20 cellular contexts compared by ENCODE assay signal in genomic region chr16:53651357-53651756, GRCh38. TPM values are rescaled to one million over a fixed set of nuclear protein-coding genes. Genes with fewer than 3 reads are reported as not detected.
A peak's percentile ranks its signal among the peaks of the same experiment; 100 is the strongest.
DNase-seq lines count a peak whose midpoint lies in the region; ATAC-seq, FAIRE-seq and TF ChIP-seq lines count a peak whose summit lies in the region.
"Had no signal": no experiment of that assay in that cellular context is flagged by ENCODE, and none has a peak within 500 bp of the region (broad histone marks: within the 10 kb centered on the region; RNA-seq: fewer than 3 reads in every experiment).

No MANE protein-coding gene starts in this region.

- H3K36me3 ChIP-seq in cardiac muscle cell: no peaks in the 10 kb centered on the region
- H3K36me3 ChIP-seq in heart left ventricle: peaks cover 0 to 27% (median 2%) of the 10 kb centered on the region in 9 donors
- no peaks in the 10 kb centered on the region; a peak in 1 of 8 replicates for H3K36me3 ChIP-seq in H1 (ENCODE audit: control insufficient read depth in 2 of 4, insufficient read depth in 4 of 4, low read length in 3 of 4)

- WGBS in heart left ventricle, 4 donors: 77 to 86% (median 81%) methylated on average over 2 of the region's 2 CpGs
- WGBS in H1 (ENCODE audit: extremely low coverage in 1 of 2, insufficient coverage in 1 of 2, insufficient read length in 1 of 2, insufficient replicate concordance in 2 of 2, low coverage in 1 of 2, low lambda C conversion rate in 2 of 2, missing lambda C conversion rate in 1 of 2), 2 experiments: 55% methylated on average over 2 of the region's 2 CpGs; no CpG with 5 or more reads in 1 of the 2 experiments

- no peak overlapping the region for H4K91ac ChIP-seq in H1 (replicated peaks; ENCODE audit: insufficient read length, low read length)

- POLR2A ChIA-PET in H1 (lab: Charles Lee; ENCODE audit: partially characterized antibody): no interaction called here

- CTCF ChIA-PET in H1 (lab: Charles Lee; ENCODE audit: partially characterized antibody): interaction anchor here (1.1 kb wide), 1 partner anchor 101 kb away, joined by 3 read pairs; no protein-coding TSS in a partner anchor

- H2AK5ac ChIP-seq in H1 (ENCODE audit: low read depth, low read length): no peak overlapping the region

- no peak overlapping the region for H3K4ac ChIP-seq in H1 (replicated peaks; ENCODE audit: insufficient read length, low read depth, low read length)

- H3K56ac ChIP-seq in H1 (replicated peaks; ENCODE audit: insufficient read length, low read depth, low read length): no peak overlapping the region

- H3K18ac ChIP-seq in H1 (ENCODE audit: extremely low read depth, low read length): no peak overlapping the region; the same call in 1 of the 2 replicates

- no peak overlapping the region for H4K5ac ChIP-seq in H1 (ENCODE audit: insufficient read length, low read depth, low read length)

- peak; percentile 52 for FAIRE-seq in H1 (lab: Jason Lieb, UNC)
- FAIRE-seq: D721Med, GM12878 had no signal

- H4K8ac ChIP-seq in H1 (ENCODE audit: extremely low read depth, insufficient read depth, low read length): no peak overlapping the region

- no peaks in the 10 kb centered on the region for H4K20me1 ChIP-seq in H1 (replicated peaks in 1 of 2; ENCODE audit: control insufficient read depth in 1 of 2, insufficient read depth in 2 of 2, low read length in 2 of 2)

- no peak overlapping the region for H2BK20ac ChIP-seq in H1 (ENCODE audit: low read length)

- H2BK120ac ChIP-seq in H1 (replicated peaks; ENCODE audit: low read depth, low read length): no peak overlapping the region

- H3K4me3 ChIP-seq in cardiac muscle cell (no peak overlapping the region), heart left ventricle (no peak overlapping the region), H1 (ENCODE audit: extremely low read depth in 1 of 4, insufficient read depth in 2 of 4, low read depth in 3 of 4, low read length in 4 of 4) (no peak overlapping the region)
- H3K4me3 ChIP-seq: GM12878 had no signal

- H3K27me3 ChIP-seq in cardiac muscle cell: no peaks in the 10 kb centered on the region
- H3K27me3 ChIP-seq in heart left ventricle: no peaks in the 10 kb centered on the region
- H3K27me3 ChIP-seq in H1 (replicated peaks in 1 of 4; ENCODE audit: control insufficient read depth in 3 of 4, extremely low read depth in 1 of 4, insufficient read depth in 3 of 4, low read length in 3 of 4): no peaks in the 10 kb centered on the region

- no peak overlapping the region for H3K14ac ChIP-seq in H1 (ENCODE audit: insufficient read length)

- no peak for TF ChIP-seq RAD21 in H1 (IDR thresholded peaks at IDR 0.05 in 1 of 2, conservative IDR thresholded peaks at IDR 0.05 in 1 of 2; ENCODE audit: low read depth in 2 of 2, low read length in 2 of 2)

- H3K79me1 ChIP-seq in H1 (ENCODE audit: low read depth, low read length): no peaks in the 10 kb centered on the region

- H3K9me3 ChIP-seq in cardiac muscle cell (ENCODE audit: low read depth) (no peaks in the 10 kb centered on the region), heart left ventricle (no peaks in the 10 kb centered on the region), H1 (ENCODE audit: insufficient read depth in 2 of 2, low read depth in 1 of 2, low read length in 1 of 2) (no peaks in the 10 kb centered on the region)

- no peak overlapping the region for H2BK12ac ChIP-seq in H1 (ENCODE audit: low read depth, low read length)

- H3K9ac ChIP-seq in H1 (replicated peaks in 1 of 4; ENCODE audit: extremely low read depth in 1 of 4, low read depth in 3 of 4, low read length in 3 of 4): no peak overlapping the region

- H3K4me1 ChIP-seq in cardiac muscle cell (ENCODE audit: low read depth) (peaks cover 7% of the 10 kb centered on the region), heart left ventricle (no peaks in the 10 kb centered on the region), H1 (replicated peaks in 1 of 4; ENCODE audit: control insufficient read depth in 3 of 4, insufficient read depth in 4 of 4, low read length in 3 of 4) (no peaks in the 10 kb centered on the region)

- H2BK15ac ChIP-seq in H1 (ENCODE audit: low read length): no peak overlapping the region

- no peaks in the 10 kb centered on the region for H3K79me2 ChIP-seq in H1 (ENCODE audit: control insufficient read depth in 1 of 2, insufficient read depth in 2 of 2, low read length in 2 of 2)

- ATAC-seq in heart left ventricle: no peak
- no peak for ATAC-seq in GM21619 (IDR thresholded peaks at IDR 0.05; ENCODE audit: unreplicated experiment)
- ATAC-seq in GM18498 (IDR thresholded peaks at IDR 0.05; ENCODE audit: unreplicated experiment): no peak
- ATAC-seq: GM12878 had no signal

- H3K23me2 ChIP-seq in H1 (ENCODE audit: low read depth, low read length): no peaks in the 10 kb centered on the region

- H3K27ac ChIP-seq in cardiac muscle cell: peak overlapping the region; percentile 27
- H3K27ac ChIP-seq in heart left ventricle: no peak overlapping the region
- no peak overlapping the region for H3K27ac ChIP-seq in H1 (ENCODE audit: low read depth, low read length)

- H3K23ac ChIP-seq in H1 (ENCODE audit: insufficient read length): no peak overlapping the region

- H2AFZ ChIP-seq in H1 (ENCODE audit: low read length): no peak overlapping the region

- TF ChIP-seq CTCF in cardiac muscle cell (IDR thresholded peaks at IDR 0.05; ENCODE audit: low read depth, low read length): no peak
- no peak for TF ChIP-seq CTCF in heart left ventricle (IDR thresholded peaks at IDR 0.05)
- no peak for TF ChIP-seq CTCF in H1 (IDR thresholded peaks at IDR 0.05; ENCODE audit: control extremely low read depth in 1 of 3, insufficient read depth in 1 of 3, low read depth in 1 of 3, low read length in 3 of 3)

- no peak for TF ChIP-seq EP300 in H1 (IDR thresholded peaks at IDR 0.05; ENCODE audit: borderline replicate concordance in 1 of 2, low read depth in 2 of 2, low read length in 2 of 2)

- no peak overlapping the region for H2BK5ac ChIP-seq in H1 (ENCODE audit: low read depth, low read length)

- H3K4me2 ChIP-seq in H1 (ENCODE audit: insufficient read depth in 1 of 2, low read depth in 2 of 2, low read length in 2 of 2): no peak overlapping the region

- intact Hi-C loops in heart left ventricle (cut with DNase I): no loop called here

- DNase-seq in cardiac muscle cell (ENCODE audit: low read depth in 1 of 2, low spot score in 1 of 2) (peak; percentile 9 to 43), heart left ventricle (no peak), H1 (ENCODE audit: low read depth in 1 of 2, low spot score in 2 of 2) (peak in 1 of 2 experiments; percentile 13), iPS-NIHi7 (ENCODE audit: extremely low spot score) (peak; percentile 71), COR-L47 (lab: John Stamatoyannopoulos, UW) (no peak), NCI-H2171 (lab: John Stamatoyannopoulos, UW) (no peak)
- DNase-seq: 8988T, DMS53, EL, NCI-H1105, NCI-H146, NCI-H2029, NCI-H2171 treated with DMSO at 0.1 percent for 48 hours, NCI-H446, NCI-H526 treated with DMSO at 0.1 percent for 48 hours, Right ventricle myocardium superior had no signal

- no peak for TF ChIP-seq POLR2A in heart left ventricle (IDR thresholded peaks at IDR 0.05)
- TF ChIP-seq POLR2A in H1 (IDR thresholded peaks at IDR 0.05; ENCODE audit: control extremely low read depth in 1 of 2, low read depth in 2 of 2, low read length in 2 of 2): no peak

TF ChIP-seq in H1, 55 proteins besides CTCF, POLR2A, EP300 and RAD21:
- TF ChIP-seq PHF8 (conservative IDR thresholded peaks at IDR 0.05; ENCODE audit: low read depth, low read length) (no peak), GABPA (IDR thresholded peaks at IDR 0.05; ENCODE audit: borderline replicate concordance, insufficient read depth, low read length) (no peak), HDAC2 (IDR thresholded peaks at IDR 0.05; ENCODE audit: borderline replicate concordance in 1 of 2, low read depth in 2 of 2, low read length in 2 of 2) (no peak), NRF1 (IDR thresholded peaks at IDR 0.05; ENCODE audit: low read depth, low read length) (no peak), RFX5 (IDR thresholded peaks at IDR 0.05; ENCODE audit: borderline replicate concordance, low read depth, low read length) (no peak), EGR1 (IDR thresholded peaks at IDR 0.05; ENCODE audit: borderline replicate concordance, low read depth, low read length) (no peak), SP1 (IDR thresholded peaks at IDR 0.05; ENCODE audit: low read depth, low read length) (no peak)
TF ChIP-seq in H1: peak in this region for 0.

RNA-seq across cellular contexts. Expression of gene RPGRIP1L, which starts 52.3 kb away (rescaled TPM):
- total RNA-seq in cardiac muscle cell (11.0 and 15.2 TPM in 2 replicates), heart left ventricle (1 to 10 TPM; 1.4 to 4.6 (median 2.4) TPM)
- polyA plus RNA-seq in cardiac muscle cell (8.0 and 10.4 TPM in 2 replicates), heart left ventricle (1 to 10 TPM in 1 of 2 donors, under 1 TPM in 1; 0.69 to 1.4 TPM), H1 (2011; rRNA removed) (2.8 and 4.0 TPM in 2 replicates)
- total RNA-seq in H1 (2021; fragmentation: NEBNext Ultra II Directional; extraction: Animal tissue kit (Norgen Biotek cat#: 25700)): 13.7 and 14.5 TPM in 2 replicates
- polyA plus RNA-seq in H1 (2011; cell fraction: cytosol; rRNA removed): 4.1 TPM
- 3.6 TPM for polyA plus RNA-seq in H1 (2011; cell fraction: nucleus; rRNA removed)
- 4.6 to 8.7 TPM (median 5.8 TPM) in 4 replicates for polyA plus RNA-seq in H1 (2012, experiment 1 of 2)
- polyA plus RNA-seq in H1 (2012, experiment 2 of 2): 2.1 TPM
- 9.4 TPM for polyA plus RNA-seq in H1 (2013, experiment 1 of 2)
- polyA plus RNA-seq in H1 (2013, experiment 2 of 2): 9.7 TPM
- polyA minus RNA-seq in H1 (2011; rRNA and poly(A)+ RNA removed): 11.5 TPM in 2 replicates
- polyA minus RNA-seq in H1 (2011; cell fraction: cytosol; rRNA and poly(A)+ RNA removed): 5.6 TPM
- 22.7 TPM for polyA minus RNA-seq in H1 (2011; cell fraction: nucleus; rRNA and poly(A)+ RNA removed)

RNA-seq across cellular contexts. Expression of gene FTO, which starts 52.6 kb away (rescaled TPM):
- 90.6 and 93.8 TPM in 2 replicates for total RNA-seq in cardiac muscle cell
- polyA plus RNA-seq in cardiac muscle cell: 77.7 and 116 TPM in 2 replicates
- total RNA-seq in heart left ventricle: 100 to 1,000 TPM in 1 of 9 donors, 10 to 100 TPM in 8; 77.2 to 105 (median 87.0) TPM
- polyA plus RNA-seq in heart left ventricle: 10 to 100 TPM; 11.8 to 45.0 TPM
- 58.3 and 59.8 TPM in 2 replicates for total RNA-seq in H1 (2021; fragmentation: NEBNext Ultra II Directional; extraction: Animal tissue kit (Norgen Biotek cat#: 25700))
- polyA plus RNA-seq in H1 (2011; rRNA removed): 32.4 and 34.5 TPM in 2 replicates
- polyA plus RNA-seq in H1 (2011; cell fraction: cytosol; rRNA removed): 41.5 TPM
- 22.1 TPM for polyA plus RNA-seq in H1 (2011; cell fraction: nucleus; rRNA removed)
- polyA plus RNA-seq in H1 (2012, experiment 1 of 2): 40.6 to 53.4 TPM (median 46.5 TPM) in 4 replicates
- 8.4 TPM for polyA plus RNA-seq in H1 (2012, experiment 2 of 2)
- polyA plus RNA-seq in H1 (2013, experiment 1 of 2): 26.9 TPM
- 27.2 TPM for polyA plus RNA-seq in H1 (2013, experiment 2 of 2)
- 74.9 and 102 TPM in 2 replicates for polyA minus RNA-seq in H1 (2011; rRNA and poly(A)+ RNA removed)
- polyA minus RNA-seq in H1 (2011; cell fraction: cytosol; rRNA and poly(A)+ RNA removed): 41.9 TPM
- 72.1 TPM for polyA minus RNA-seq in H1 (2011; cell fraction: nucleus; rRNA and poly(A)+ RNA removed)

Comparison
In these comparisons a context has a peak if more than half of its experiments do, and no peak if none do; other contexts are left out.
1. DNase-seq: peak in cardiac muscle cell (2 of 2) and iPS-NIHi7 (single experiment); none in heart left ventricle (0 of 5), COR-L47 (single experiment) and NCI-H2171 (single experiment).